Comparison of ENCODE assay signal across 8 cellular contexts in genomic region chr11:65961267-65962135, GRCh38. TPM values are rescaled to one million over a fixed set of nuclear protein-coding genes. Genes with fewer than 3 reads are reported as not detected.
A peak's percentile ranks its signal among the peaks of the same experiment; 100 is the strongest.
DNase-seq lines count a peak whose midpoint lies in the region; ATAC-seq and TF ChIP-seq lines count a peak whose summit lies in the region.

SART1 (plus strand) TSS chr11:65961734; CDS start chr11:65961781, 47 bp downstream.

- peak within 1 kb of the TSS; percentile 89 to 100 for H3K4me3 ChIP-seq in ascending aorta
- peak within 1 kb of the TSS; percentile 91 to 100 for H3K4me3 ChIP-seq in right atrium auricular region
- H3K4me3 ChIP-seq in psoas muscle, result peak within 1 kb of the TSS; percentile 100
- peak within 1 kb of the TSS; percentile 97 for H3K4me3 ChIP-seq in urinary bladder (ENCODE audit: low read depth, low read length)

- ATAC-seq in GM18502 (IDR thresholded peaks at IDR 0.05; ENCODE audit: poor library complexity, unreplicated experiment) (peak; percentile 83), HG02973 (IDR thresholded peaks at IDR 0.05; ENCODE audit: unreplicated experiment) (peak; percentile 75), psoas muscle (peak; percentile 97 to 99 (median 98))

- WGBS in psoas muscle, 3 donors, result 0% methylated on average over 76 to 96 of the region's 96 CpGs
- WGBS in urinary bladder, result under 1% methylated on average over 96 of the region's 96 CpGs

- TF ChIP-seq CTCF in ascending aorta (IDR thresholded peaks at IDR 0.05) (peak in 1 of 3 experiments; percentile 13), right atrium auricular region (IDR thresholded peaks at IDR 0.05) (peak in 1 of 2 donors; percentile 25), psoas muscle (IDR thresholded peaks at IDR 0.05) (no peak)

- no peaks in the 10 kb centered on the region for H3K27me3 ChIP-seq in ascending aorta
- H3K27me3 ChIP-seq in right atrium auricular region, result no peaks in the 10 kb centered on the region
- H3K27me3 ChIP-seq in psoas muscle (ENCODE audit: insufficient read depth in 3 of 3, low read length in 2 of 3), result no peaks in the 10 kb centered on the region

- H3K36me3 ChIP-seq in ascending aorta (peaks cover 24 to 28% of the 10 kb centered on the region in 2 donors), right atrium auricular region (peaks cover 26% of the 10 kb centered on the region), psoas muscle (ENCODE audit: insufficient read depth in 1 of 2, low read depth in 1 of 2) (peaks cover 5 to 28% of the 10 kb centered on the region in 2 donors), urinary bladder (ENCODE audit: insufficient read depth) (peaks cover 7% of the 10 kb centered on the region)

- no peaks in the 10 kb centered on the region for H3K9me3 ChIP-seq in ascending aorta
- no peaks in the 10 kb centered on the region for H3K9me3 ChIP-seq in right atrium auricular region
- H3K9me3 ChIP-seq in psoas muscle, result no peaks in the 10 kb centered on the region

- H3K27ac ChIP-seq in ascending aorta (peak within 1 kb of the TSS; percentile 86 to 96), right atrium auricular region (peak within 1 kb of the TSS; percentile 87 to 91), psoas muscle (peak within 1 kb of the TSS; percentile 91), urinary bladder (ENCODE audit: low read depth) (peak within 1 kb of the TSS; percentile 86)

- H3K4me1 ChIP-seq in ascending aorta (peaks cover 15 to 23% of the 10 kb centered on the region in 2 donors), right atrium auricular region (peaks cover 0 to 27% of the 10 kb centered on the region in 2 donors), psoas muscle (peaks cover 15% of the 10 kb centered on the region), urinary bladder (ENCODE audit: insufficient read depth) (peaks cover 2% of the 10 kb centered on the region)

- peak; percentile 94 for DNase-seq in NCI-H2029 treated with DMSO at 0.1 percent for 48 hours (lab: John Stamatoyannopoulos, UW)
- DNase-seq in T-helper 22 cell (ENCODE audit: low read depth), result peak; percentile 98
- peak; percentile 86 to 99 for DNase-seq in ascending aorta (ENCODE audit: low spot score in 2 of 2)
- peak; percentile 98 for DNase-seq in right atrium auricular region (ENCODE audit: low spot score)
- DNase-seq in psoas muscle, result peak; percentile 98 to 99

- intact Hi-C loops in ascending aorta (cut with DNase I), result loop anchor here (1.0 kb wide), 5 partner anchors 28 to 77 kb away; partner anchors contain the start of genes BANF1, C11orf68, DRAP1 and EIF1AD
- intact Hi-C loops in psoas muscle (cut with DNase I), result loop anchor here (1.0 to 5.0 kb wide), 3 partner anchors 41 to 74 kb away; partner anchors contain the start of genes BANF1 (in 2 of the 2), EIF1AD (in 2 of the 2) and FIBP (in 2 of the 2)

RNA-seq across cellular contexts. Expression of gene SART1, which starts in this region (rescaled TPM):
- 28.4 TPM for total RNA-seq in ascending aorta
- 10 to 100 TPM; 20.7 to 42.5 TPM for total RNA-seq in right atrium auricular region
- total RNA-seq in psoas muscle, result 10 to 100 TPM; 36.3 to 55.4 (median 49.3) TPM
- 10 to 100 TPM; 40.3 to 58.7 (median 44.7) TPM for polyA plus RNA-seq in psoas muscle
- total RNA-seq in urinary bladder, result 18.9 TPM
- polyA plus RNA-seq in urinary bladder, result 47.2 TPM

Comparison
In these comparisons a context has a peak if more than half of its experiments do, and no peak if none do; other contexts are left out.
1. Peak in every context shown above with its lines: DNase-seq, ATAC-seq, H3K4me3 ChIP-seq and H3K27ac ChIP-seq.